8 cellular contexts compared by ENCODE assay signal in the genomic region with DNA sequence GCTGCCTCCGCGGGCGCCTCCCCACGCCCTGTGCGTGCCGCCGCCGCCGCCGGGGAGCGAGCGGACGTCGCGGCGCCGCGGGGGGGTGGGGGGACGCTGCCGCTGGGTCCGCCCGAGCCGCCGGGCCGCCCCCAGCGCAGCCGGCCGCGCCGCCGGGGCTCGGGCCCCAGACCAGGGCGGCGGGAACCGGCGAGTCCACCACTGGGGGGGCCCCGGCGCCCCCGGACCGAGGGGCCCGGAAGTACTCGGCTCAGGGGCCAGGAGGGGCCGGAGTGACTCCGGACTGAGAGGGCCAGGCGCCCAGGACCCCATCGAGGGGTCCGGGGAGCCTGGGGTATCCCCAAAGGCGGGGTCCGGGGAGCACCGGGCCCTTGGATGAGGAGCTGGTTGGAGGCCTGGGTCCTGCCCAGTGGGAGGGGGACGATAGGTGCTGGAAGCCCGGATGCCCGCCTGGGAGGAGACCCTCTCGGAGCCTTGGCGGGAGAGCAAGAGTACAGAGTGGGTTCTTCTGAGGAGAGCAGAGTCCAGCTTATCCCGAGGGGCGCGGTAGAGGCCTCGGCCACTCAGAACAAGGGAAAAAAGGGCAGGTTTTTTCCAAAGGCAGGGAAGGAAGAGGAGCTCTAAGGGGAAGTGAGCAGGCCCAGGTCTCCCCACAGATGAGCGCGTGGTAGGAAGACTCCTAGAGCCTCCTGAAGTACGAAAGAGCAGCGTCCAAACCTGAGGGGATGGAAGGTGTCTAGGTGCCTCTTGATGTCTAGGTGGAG. TPM values are rescaled to one million over a fixed set of nuclear protein-coding genes. Genes with fewer than 3 reads are reported as not detected.
DNase-seq lines count a peak whose midpoint lies in the region; ATAC-seq and TF ChIP-seq lines count a peak whose summit lies in the region.

No MANE protein-coding gene starts in this region.

- H3K4me1 Mint-ChIP-seq in activated naive CD8-positive, alpha-beta T cell treated with anti-CD3 and anti-CD28 coated beads, Interleukin-2, amount 10 ng/mL, durations not matched to agents 7 days and 5 days = peaks cover 10% of the 10 kb centered on the region

- ATAC-seq in GM21360 (IDR thresholded peaks at IDR 0.05; ENCODE audit: unreplicated experiment) = peak; percentile 48
- ATAC-seq in activated naive CD8-positive, alpha-beta T cell treated with anti-CD3 and anti-CD28 coated beads, Interleukin-2, amount 10 ng/mL, durations not matched to agents 7 days and 5 days (ENCODE audit: low read depth) = peak; percentile 63
- peak; percentile 55 to 86 (median 75) for ATAC-seq in heart right ventricle
- no peak for ATAC-seq in GM18870 (IDR thresholded peaks at IDR 0.05; ENCODE audit: unreplicated experiment)

- no peaks in the 10 kb centered on the region for H3K27me3 ChIP-seq in heart right ventricle

- TF ChIP-seq CTCF in heart right ventricle (IDR thresholded peaks at IDR 0.05) = no peak

- H3K9me3 ChIP-seq in heart right ventricle = no peaks in the 10 kb centered on the region

- DNase-seq in DMS53 (lab: John Stamatoyannopoulos, UW) = peak; percentile 95
- DNase-seq in HT1080 (ENCODE audit: low read depth) = peak; percentile 37
- DNase-seq in SK-MEL-5 (ENCODE audit: low read depth, low spot score) = peak; percentile 22
- DNase-seq in activated naive CD8-positive, alpha-beta T cell treated with anti-CD3 and anti-CD28 coated beads, Interleukin-2, amount 10 ng/mL, durations not matched to agents 7 days and 5 days = no peak
- peak; percentile 57 to 73 for DNase-seq in heart right ventricle
- peak; percentile 33 for DNase-seq in putamen (ENCODE audit: low spot score)

- POLR2A ChIA-PET in activated naive CD8-positive, alpha-beta T cell treated with anti-CD3 and anti-CD28 coated beads, Interleukin-2, amount 10 ng/mL, durations not matched to agents 7 days and 5 days (lab: Charles Lee) = interaction anchor here (0.6 to 5.3 kb wide), 20 partner anchors 7 to 513 kb away, joined by 3 to 175 read pairs (median 5); partner anchors contain the start of genes MED18, RCC1, RNU11 and SRSF4

- H3K27me3 Mint-ChIP-seq in activated naive CD8-positive, alpha-beta T cell treated with anti-CD3 and anti-CD28 coated beads, Interleukin-2, amount 10 ng/mL, durations not matched to agents 7 days and 5 days = no peaks in the 10 kb centered on the region

- no peaks in the 10 kb centered on the region for H3K9me3 Mint-ChIP-seq in activated naive CD8-positive, alpha-beta T cell treated with anti-CD3 and anti-CD28 coated beads, Interleukin-2, amount 10 ng/mL, durations not matched to agents 7 days and 5 days

- peaks cover 5 to 26% (median 18%) of the 10 kb centered on the region in 9 donors for H3K4me1 ChIP-seq in heart right ventricle

- in situ Hi-C loops in SK-MEL-5 (cut with HindIII; ENCODE audit: low pct_unique_long_range_greater_than_20kb, low sequenced_read_pairs) = no loop called here

- H3K36me3 ChIP-seq in heart right ventricle = no peaks in the 10 kb centered on the region

- H3K4me3 ChIP-seq in heart right ventricle = peak overlapping the region; percentile 93 to 100 (median 98)

- peak overlapping the region; percentile 98 to 100 (median 100) for H3K27ac ChIP-seq in heart right ventricle

- peaks cover 3% of the 10 kb centered on the region for H3K36me3 Mint-ChIP-seq in activated naive CD8-positive, alpha-beta T cell treated with anti-CD3 and anti-CD28 coated beads, Interleukin-2, amount 10 ng/mL, durations not matched to agents 7 days and 5 days

- peak overlapping the region; percentile 91 for H3K4me3 Mint-ChIP-seq in activated naive CD8-positive, alpha-beta T cell treated with anti-CD3 and anti-CD28 coated beads, Interleukin-2, amount 10 ng/mL, durations not matched to agents 7 days and 5 days

- H3K27ac Mint-ChIP-seq in activated naive CD8-positive, alpha-beta T cell treated with anti-CD3 and anti-CD28 coated beads, Interleukin-2, amount 10 ng/mL, durations not matched to agents 7 days and 5 days = peak overlapping the region; percentile 95

- WGBS in heart right ventricle, 2 donors = 1% methylated on average over 46 to 63 of the region's 63 CpGs

- intact Hi-C loops in heart right ventricle (cut with DNase I) = loop anchor here in 5 of 10 donors (1.0 to 10.0 kb wide), 3 partner anchors 21 to 56 kb away; partner anchors contain the start of genes RNU11 (in 2 of the 5) and TAF12 (in 2 of the 5)

RNA-seq across cellular contexts. Expression of gene GMEB1, which starts 0.6 kb away (rescaled TPM):
- 7.7 and 9.2 TPM in 2 replicates for total RNA-seq in HT1080 (2014; rRNA removed; shearing (Covaris generic))
- polyA plus RNA-seq in HT1080 (2015; cell fraction: cytosol; rRNA removed) = 9.1 and 9.7 TPM in 2 replicates
- 8.5 and 10.5 TPM in 2 replicates for polyA plus RNA-seq in HT1080 (2015; cell fraction: nucleus; rRNA removed)
- total RNA-seq in SK-MEL-5 (2014; rRNA removed; shearing (Covaris generic)) = 3.5 and 4.6 TPM in 2 replicates
- 5.5 and 7.5 TPM in 2 replicates for polyA plus RNA-seq in SK-MEL-5 (2015; cell fraction: cytosol; rRNA removed)
- 2.4 and 2.7 TPM in 2 replicates for polyA plus RNA-seq in SK-MEL-5 (2015; cell fraction: nucleus; rRNA removed)
- total RNA-seq in activated naive CD8-positive, alpha-beta T cell treated with anti-CD3 and anti-CD28 coated beads, Interleukin-2, amount 10 ng/mL, durations not matched to agents 7 days and 5 days = 10 to 100 TPM; 31.7 to 32.7 TPM
- 1 to 10 TPM; 5.1 to 7.4 (median 6.4) TPM for total RNA-seq in heart right ventricle
- polyA plus RNA-seq in heart right ventricle = 1 to 10 TPM; 2.0 to 3.7 TPM

RNA-seq across cellular contexts. Expression of gene RNU11, which starts 20.7 kb away (rescaled TPM):
- not detected in 2 replicates for total RNA-seq in HT1080 (2014; rRNA removed; shearing (Covaris generic))
- not detected in 2 replicates for polyA plus RNA-seq in HT1080 (2015; cell fraction: cytosol; rRNA removed)
- polyA plus RNA-seq in HT1080 (2015; cell fraction: nucleus; rRNA removed) = not detected in 2 replicates
- total RNA-seq in SK-MEL-5 (2014; rRNA removed; shearing (Covaris generic)) = not detected in 2 replicates
- not detected in 2 replicates for polyA plus RNA-seq in SK-MEL-5 (2015; cell fraction: cytosol; rRNA removed)
- not detected in 2 replicates for polyA plus RNA-seq in SK-MEL-5 (2015; cell fraction: nucleus; rRNA removed)
- total RNA-seq in activated naive CD8-positive, alpha-beta T cell treated with anti-CD3 and anti-CD28 coated beads, Interleukin-2, amount 10 ng/mL, durations not matched to agents 7 days and 5 days = not detected
- not detected for total RNA-seq in heart right ventricle
- polyA plus RNA-seq in heart right ventricle = not detected

RNA-seq across cellular contexts. Expression of gene TAF12, which starts 26.3 kb away (rescaled TPM):
- 40.7 and 44.0 TPM in 2 replicates for total RNA-seq in HT1080 (2014; rRNA removed; shearing (Covaris generic))
- 25.3 and 27.4 TPM in 2 replicates for polyA plus RNA-seq in HT1080 (2015; cell fraction: cytosol; rRNA removed)
- 12.7 and 14.6 TPM in 2 replicates for polyA plus RNA-seq in HT1080 (2015; cell fraction: nucleus; rRNA removed)
- 39.1 and 44.9 TPM in 2 replicates for total RNA-seq in SK-MEL-5 (2014; rRNA removed; shearing (Covaris generic))
- 21.2 and 23.2 TPM in 2 replicates for polyA plus RNA-seq in SK-MEL-5 (2015; cell fraction: cytosol; rRNA removed)
- polyA plus RNA-seq in SK-MEL-5 (2015; cell fraction: nucleus; rRNA removed) = 5.6 and 14.9 TPM in 2 replicates
- total RNA-seq in activated naive CD8-positive, alpha-beta T cell treated with anti-CD3 and anti-CD28 coated beads, Interleukin-2, amount 10 ng/mL, durations not matched to agents 7 days and 5 days = 10 to 100 TPM; 29.9 to 30.5 TPM
- total RNA-seq in heart right ventricle = 10 to 100 TPM; 17.2 to 27.4 (median 19.4) TPM
- 10 to 100 TPM; 29.6 to 41.6 TPM for polyA plus RNA-seq in heart right ventricle
